Comparison of ENCODE assay signal across 15 cellular contexts in the genomic region with DNA sequence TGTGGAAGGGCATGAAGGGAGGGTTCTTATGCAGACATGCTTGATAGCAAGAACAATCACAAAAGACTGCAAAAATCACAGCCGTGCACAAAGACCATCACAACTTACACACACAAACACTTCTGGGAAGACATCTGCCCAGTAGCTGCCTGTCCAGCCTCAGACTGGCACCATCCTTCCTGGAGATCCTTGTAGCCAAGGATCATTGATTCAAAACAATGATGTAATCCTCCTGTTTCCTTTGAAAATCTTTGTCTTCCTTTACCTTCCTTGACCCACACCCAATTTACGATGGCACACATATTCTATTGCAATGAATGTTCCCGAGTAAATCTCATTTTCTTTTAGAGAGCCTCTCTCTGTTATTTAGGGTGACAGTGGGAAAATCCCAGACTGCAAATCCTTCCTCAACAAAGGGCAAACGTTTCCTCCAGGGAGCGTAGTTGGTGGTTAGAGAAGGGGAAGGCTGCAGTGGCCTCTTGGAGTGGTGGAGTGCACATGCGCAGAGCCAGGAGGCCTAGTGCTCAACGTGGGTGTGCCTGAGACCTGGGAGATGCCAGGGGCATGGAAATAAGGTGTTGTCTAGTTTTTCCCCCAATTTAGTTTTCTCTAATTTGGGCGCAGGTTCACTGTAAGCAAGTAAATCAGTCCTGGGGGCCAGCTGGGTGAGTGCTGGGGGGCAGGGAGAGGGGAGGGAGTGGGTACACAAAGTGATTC. TPM values are rescaled to one million over a fixed set of nuclear protein-coding genes. Genes with fewer than 3 reads are reported as not detected.
DNase-seq lines count a peak whose midpoint lies in the region; ATAC-seq lines count a peak whose summit lies in the region.
"Had no signal": no experiment of that assay in that cellular context is flagged by ENCODE, and none has a peak within 500 bp of the region (broad histone marks: within the 10 kb centered on the region; RNA-seq: fewer than 3 reads in every experiment).

No MANE protein-coding gene starts in this region.

- DNase-seq in activated T-cell treated with anti-CD3 and anti-CD28 coated beads, Interleukin-2, amount 50 U/mL, for 4 hours: no peak
- DNase-seq in activated T-cell treated with anti-CD3 and anti-CD28 coated beads, Interleukin-2, amount 50 U/mL, for 1 hour: no peak
- DNase-seq in T-cell (no peak), left colon (peak; percentile 6 to 25), AML-193 (lab: John Stamatoyannopoulos, UW) (no peak), hypothalamus (lab: John Stamatoyannopoulos, UW) (no peak)
- no peak for DNase-seq in stimulated activated naive B cell treated with anti-CD40 and anti-IgM and Interleukin-4, amounts not matched to agents 10 μg/mL and 1 μg/mL and 100 μg/mL, for 72 hours
- DNase-seq: activated naive CD4-positive, alpha-beta T cell treated with anti-CD3 and anti-CD28 coated beads for 36 hours; foreskin melanocyte; NCI-H1694 treated with DMSO at 0.1 percent for 48 hours; NCI-H446 treated with DMSO at 0.1 percent for 48 hours; stimulated activated CD4-positive, alpha-beta T cell treated with anti-CD3 and anti-CD28 coated beads, Interleukin-12 subunit alpha, Interleukin-12 subunit beta, amount 100 ng/mL, for 4 hours; WERI-Rb-1 had no signal

- peaks cover 2% of the 10 kb centered on the region for H3K27me3 Mint-ChIP-seq in activated T-cell treated with anti-CD3 and anti-CD28 coated beads, Interleukin-2, amount 50 U/mL, for 4 hours (ENCODE audit: low read depth)
- H3K27me3 Mint-ChIP-seq in T-cell: peaks cover 5 to 6% of the 10 kb centered on the region in 2 donors
- H3K27me3 Mint-ChIP-seq in stimulated activated naive B cell treated with anti-CD40 and anti-IgM and Interleukin-4, amounts not matched to agents 10 μg/mL and 1 μg/mL and 100 μg/mL, for 72 hours: peaks cover 0 to 4% of the 10 kb centered on the region in 2 donors

- intact Hi-C loops in left colon (cut with DNase I, micrococcal nuclease): loop anchor here in 1 of 2 donors (10.0 kb wide), 1 partner anchor 100 kb away; no protein-coding TSS in a partner anchor

- CTCF ChIA-PET in T-cell (lab: Charles Lee): interaction anchor here in 1 of 2 donors (0.6 kb wide), 1 partner anchor 351 kb away, joined by 7 read pairs; no protein-coding TSS in a partner anchor

- H3K27ac Mint-ChIP-seq in T-cell: peak overlapping the region in 1 of 2 donors; percentile 47
- peak overlapping the region; percentile 31 for H3K27ac Mint-ChIP-seq in stimulated activated naive B cell treated with anti-CD40 and anti-IgM and Interleukin-4, amounts not matched to agents 10 μg/mL and 1 μg/mL and 100 μg/mL, for 72 hours
- H3K27ac Mint-ChIP-seq: activated naive CD4-positive, alpha-beta T cell treated with anti-CD3 and anti-CD28 coated beads for 36 hours had no signal

- peaks cover 12% of the 10 kb centered on the region for H3K9me3 Mint-ChIP-seq in activated T-cell treated with anti-CD3 and anti-CD28 coated beads, Interleukin-2, amount 50 U/mL, for 4 hours
- H3K9me3 Mint-ChIP-seq in T-cell: peaks cover 6 to 16% (median 13%) of the 10 kb centered on the region in 3 donors
- peaks cover 6 to 8% of the 10 kb centered on the region in 2 donors for H3K9me3 Mint-ChIP-seq in stimulated activated naive B cell treated with anti-CD40 and anti-IgM and Interleukin-4, amounts not matched to agents 10 μg/mL and 1 μg/mL and 100 μg/mL, for 72 hours

- peaks cover 18% of the 10 kb centered on the region for H3K4me1 Mint-ChIP-seq in activated T-cell treated with anti-CD3 and anti-CD28 coated beads, Interleukin-2, amount 50 U/mL, for 4 hours (ENCODE audit: low read depth)
- peaks cover 16 to 28% (median 19%) of the 10 kb centered on the region in 3 donors for H3K4me1 Mint-ChIP-seq in T-cell
- peaks cover 25 to 38% of the 10 kb centered on the region in 2 donors for H3K4me1 Mint-ChIP-seq in stimulated activated naive B cell treated with anti-CD40 and anti-IgM and Interleukin-4, amounts not matched to agents 10 μg/mL and 1 μg/mL and 100 μg/mL, for 72 hours

- POLR2A ChIA-PET in T-cell (lab: Charles Lee): no interaction called here

- ATAC-seq in activated T-cell treated with anti-CD3 and anti-CD28 coated beads, Interleukin-2, amount 50 U/mL, for 4 hours: no peak
- ATAC-seq in T-cell (replicated peaks in 1 of 4) (no peak), left colon (no peak), GM21737 (IDR thresholded peaks at IDR 0.05; ENCODE audit: unreplicated experiment) (no peak)
- ATAC-seq in stimulated activated naive B cell treated with anti-CD40 and anti-IgM and Interleukin-4, amounts not matched to agents 10 μg/mL and 1 μg/mL and 100 μg/mL, for 72 hours (replicated peaks): no peak
- ATAC-seq: mucosa of descending colon had no signal

- no peaks in the 10 kb centered on the region for H3K36me3 Mint-ChIP-seq in activated T-cell treated with anti-CD3 and anti-CD28 coated beads, Interleukin-2, amount 50 U/mL, for 4 hours (ENCODE audit: insufficient read depth)
- H3K36me3 Mint-ChIP-seq in T-cell: peaks cover 10% of the 10 kb centered on the region
- peaks cover 12 to 19% of the 10 kb centered on the region in 2 donors for H3K36me3 Mint-ChIP-seq in stimulated activated naive B cell treated with anti-CD40 and anti-IgM and Interleukin-4, amounts not matched to agents 10 μg/mL and 1 μg/mL and 100 μg/mL, for 72 hours

- H3K4me3 Mint-ChIP-seq in activated T-cell treated with anti-CD3 and anti-CD28 coated beads, Interleukin-2, amount 50 U/mL, for 4 hours: peak overlapping the region; percentile 29
- H3K4me3 Mint-ChIP-seq in T-cell: peak overlapping the region in 2 of 3 donors; percentile 59 to 65
- no peak overlapping the region for H3K4me3 Mint-ChIP-seq in stimulated activated naive B cell treated with anti-CD40 and anti-IgM and Interleukin-4, amounts not matched to agents 10 μg/mL and 1 μg/mL and 100 μg/mL, for 72 hours

RNA-seq across cellular contexts. Expression of a gene that starts 3.1 kb away (rescaled TPM):
- 1 to 10 TPM; 5.8 to 8.8 (median 6.9) TPM for total RNA-seq in activated T-cell treated with anti-CD3 and anti-CD28 coated beads, Interleukin-2, amount 50 U/mL, for 4 hours
- 10 to 100 TPM; 20.9 to 23.1 (median 22.9) TPM for total RNA-seq in T-cell
- total RNA-seq in left colon: 10 to 100 TPM; 35.6 to 42.2 TPM

Comparison
In these comparisons a context has a peak if more than half of its experiments do, and no peak if none do; other contexts are left out.
1. DNase-seq: peak in left colon (2 of 2); none in activated T-cell treated with anti-CD3 and anti-CD28 coated beads, Interleukin-2, amount 50 U/mL, for 4 hours (single experiment), activated T-cell treated with anti-CD3 and anti-CD28 coated beads, Interleukin-2, amount 50 U/mL, for 1 hour (single experiment), T-cell (0 of 34), stimulated activated naive B cell treated with anti-CD40 and anti-IgM and Interleukin-4, amounts not matched to agents 10 μg/mL and 1 μg/mL and 100 μg/mL, for 72 hours (single experiment), AML-193 (0 of 2) and hypothalamus (0 of 51).
2. H3K4me3 Mint-ChIP-seq: peak in activated T-cell treated with anti-CD3 and anti-CD28 coated beads, Interleukin-2, amount 50 U/mL, for 4 hours (single experiment) and T-cell (2 of 3); none in stimulated activated naive B cell treated with anti-CD40 and anti-IgM and Interleukin-4, amounts not matched to agents 10 μg/mL and 1 μg/mL and 100 μg/mL, for 72 hours (0 of 2).